8 cellular contexts compared by ENCODE assay signal in genomic region chr11:65429069-65429681, GRCh38. TPM values are rescaled to one million over a fixed set of nuclear protein-coding genes. Genes with fewer than 3 reads are reported as not detected.
A peak's percentile ranks its signal among the peaks of the same experiment; 100 is the strongest.
DNase-seq lines count a peak whose midpoint lies in the region; ATAC-seq, FAIRE-seq and TF ChIP-seq lines count a peak whose summit lies in the region.

No MANE protein-coding gene starts in this region.

- CTCF ChIA-PET in Panc1 (lab: Charles Lee) = no interaction called here

- no peaks in the 10 kb centered on the region for H3K9me3 ChIP-seq in Panc1 (ENCODE audit: control insufficient read depth, insufficient read depth, low read depth, low read length)

- peak overlapping the region; percentile 43 for H3K4me3 ChIP-seq in GM12875 (ENCODE audit: low read depth, low read length)
- peak overlapping the region; percentile 91 to 99 for H3K4me3 ChIP-seq in Panc1 (ENCODE audit: low read depth in 2 of 2, low read length in 2 of 2)
- no peak overlapping the region for H3K4me3 ChIP-seq in bronchial epithelial cell (ENCODE audit: low read depth, low read length)
- no peak overlapping the region for H3K4me3 ChIP-seq in H7 (ENCODE audit: insufficient read depth, low read depth, low read length)

- BruUV-seq in Panc1 (replicated peaks; lab: Mats Ljungman, UMichigan) = no TSS peak

- peak overlapping the region; percentile 100 for H3K27ac ChIP-seq in Panc1 (ENCODE audit: low read length)

- DNase-seq in Panc1 (ENCODE audit: low read depth, low spot score) (no peak), bronchial epithelial cell (ENCODE audit: low read depth) (peak; percentile 70), mesenteric fat pad (ENCODE audit: low spot score) (peak; percentile 51), H7 (no peak), GM03348 (ENCODE audit: low spot score) (no peak)
- DNase-seq in effector CD8-positive, alpha-beta T cell (lab: John Stamatoyannopoulos, UW) = no peak

- H3K4me1 ChIP-seq in Panc1 (ENCODE audit: control insufficient read depth, insufficient read depth, low read length) = peaks cover 69% of the 10 kb centered on the region

- no peaks in the 10 kb centered on the region for H3K27me3 ChIP-seq in Panc1 (ENCODE audit: control insufficient read depth, insufficient read depth, low read length)
- H3K27me3 ChIP-seq in bronchial epithelial cell (ENCODE audit: control insufficient read depth, insufficient read depth, low read length) = no peaks in the 10 kb centered on the region
- H3K27me3 ChIP-seq in H7 (ENCODE audit: control insufficient read depth, insufficient read depth, low read length) = no peaks in the 10 kb centered on the region

- intact Hi-C loops in Panc1 (cut with micrococcal nuclease; ENCODE audit: unreplicated experiment) = no loop called here

- peak; percentile 7; the same call in 1 of the 2 replicates for ATAC-seq in Panc1
- no peak for ATAC-seq in HG03469 (IDR thresholded peaks at IDR 0.05; ENCODE audit: unreplicated experiment)

- TF ChIP-seq CTCF in GM12875 (IDR thresholded peaks at IDR 0.05; ENCODE audit: borderline replicate concordance, insufficient read depth, low read depth, low read length) = no peak
- no peak for TF ChIP-seq CTCF in Panc1 (IDR thresholded peaks at IDR 0.05)
- no peak for TF ChIP-seq CTCF in bronchial epithelial cell (IDR thresholded peaks at IDR 0.05; ENCODE audit: insufficient read depth, low read length, severe bottlenecking)

- H3K36me3 ChIP-seq in Panc1 (ENCODE audit: control insufficient read depth, insufficient read depth, low read length) (peaks cover 20% of the 10 kb centered on the region), bronchial epithelial cell (ENCODE audit: control insufficient read depth, insufficient read depth, low read length) (peaks cover 9% of the 10 kb centered on the region), H7 (replicated peaks; ENCODE audit: control insufficient read depth, insufficient read depth, low read length) (peaks cover 3% of the 10 kb centered on the region; the same call in 1 of the 2 replicates)

- FAIRE-seq in bronchial epithelial cell (lab: Jason Lieb, UNC) = no peak

- POLR2A ChIA-PET in Panc1 (lab: Charles Lee) = interaction anchor here (0.6 kb wide), 1 partner anchor 11 kb away, joined by 11 read pairs; no protein-coding TSS in a partner anchor

- in situ Hi-C loops in Panc1 (cut with HindIII; ENCODE audit: low pct_unique_long_range_greater_than_20kb, low sequenced_read_pairs) = no loop called here

RNA-seq across cellular contexts. Expression of gene NEAT1, which starts 6.6 kb away (rescaled TPM):
- total RNA-seq in Panc1 (2021; ENCODE audit: unreplicated experiment) = 731 TPM
- 190 TPM for polyA plus RNA-seq in Panc1 (2012; ENCODE audit: insufficient read length)
- 114 and 133 TPM in 2 replicates for total RNA-seq in bronchial epithelial cell
- 1,527 TPM for total RNA-seq in mesenteric fat pad
- total RNA-seq in H7 (2014; rRNA removed; shearing (Covaris generic)) = 6.4 and 10.6 TPM in 2 replicates

RNA-seq across cellular contexts. Expression of gene FRMD8, which starts 42.7 kb away (rescaled TPM):
- total RNA-seq in Panc1 (2021; ENCODE audit: unreplicated experiment) (85.8 TPM), bronchial epithelial cell (21.9 and 66.6 TPM in 2 replicates), mesenteric fat pad (44.0 TPM)
- 76.7 TPM for polyA plus RNA-seq in Panc1 (2012; ENCODE audit: insufficient read length)
- 24.5 and 37.1 TPM in 2 replicates for total RNA-seq in H7 (2014; rRNA removed; shearing (Covaris generic))

RNA-seq across cellular contexts. Expression of gene SLC25A45, which starts 46.7 kb away (rescaled TPM):
- 9.8 TPM for total RNA-seq in Panc1 (2021; ENCODE audit: unreplicated experiment)
- polyA plus RNA-seq in Panc1 (2012; ENCODE audit: insufficient read length) = 5.9 TPM
- total RNA-seq in bronchial epithelial cell = 0.26 and 0.77 TPM in 2 replicates
- 8.7 TPM for total RNA-seq in mesenteric fat pad
- total RNA-seq in H7 (2014; rRNA removed; shearing (Covaris generic)) = 0.73 and 0.81 TPM in 2 replicates

Comparison
In these comparisons a context has a peak if more than half of its experiments do, and no peak if none do; other contexts are left out.
1. H3K4me3 ChIP-seq: peak in GM12875 (single experiment) and Panc1 (2 of 2); none in bronchial epithelial cell (single experiment) and H7 (single experiment).
2. DNase-seq: peak in bronchial epithelial cell (single experiment) and mesenteric fat pad (single experiment); none in Panc1 (single experiment), H7 (single experiment), GM03348 (single experiment) and effector CD8-positive, alpha-beta T cell (single experiment).